ENCODE assay signal across 9 cellular contexts in genomic region chr2:38572167-38572566, GRCh38. TPM values are rescaled to one million over a fixed set of nuclear protein-coding genes. Genes with fewer than 3 reads are reported as not detected.
A peak's percentile ranks its signal among the peaks of the same experiment; 100 is the strongest.
DNase-seq lines count a peak whose midpoint lies in the region; ATAC-seq and TF ChIP-seq lines count a peak whose summit lies in the region.
"Had no signal": no experiment of that assay in that cellular context is flagged by ENCODE, and none has a peak within 500 bp of the region (broad histone marks: within the 10 kb centered on the region; RNA-seq: fewer than 3 reads in every experiment).

No MANE protein-coding gene starts in this region.

- no peaks in the 10 kb centered on the region for H3K9me3 Mint-ChIP-seq in activated CD4-positive, alpha-beta T cell treated with anti-CD3 and anti-CD28 coated beads, Interleukin-2, amount 10 ng/mL, durations not matched to agents 24 days and 14 days
- no peaks in the 10 kb centered on the region for H3K9me3 Mint-ChIP-seq in nephron progenitor cell

- H3K36me3 Mint-ChIP-seq in activated CD4-positive, alpha-beta T cell treated with anti-CD3 and anti-CD28 coated beads, Interleukin-2, amount 10 ng/mL, durations not matched to agents 24 days and 14 days (ENCODE audit: low read depth): peaks cover 62% of the 10 kb centered on the region
- peaks cover 45% of the 10 kb centered on the region for H3K36me3 Mint-ChIP-seq in nephron progenitor cell (ENCODE audit: low read depth)

- DNase-seq in activated T-cell treated with anti-CD3 and anti-CD28 coated beads for 4 hours (peak; percentile 32), fibroblast of peridontal ligament (ENCODE audit: extremely low read depth) (peak; percentile 70), nephron progenitor cell (no peak)
- DNase-seq in activated T-cell treated with anti-CD3 and anti-CD28 coated beads, Interleukin-2, amount 50 U/mL, for 48 hours: no peak
- DNase-seq in activated CD4-positive, alpha-beta T cell treated with anti-CD3 and anti-CD28 coated beads, Interleukin-2, amount 10 ng/mL, durations not matched to agents 24 days and 14 days: no peak
- DNase-seq in stimulated activated CD4-positive, alpha-beta T cell treated with anti-CD3 and anti-CD28 coated beads, Interleukin-4, amount 100 ng/mL, for 48 hours (ENCODE audit: low read depth in 2 of 2): peak; percentile 18 to 48

- H3K27ac Mint-ChIP-seq in activated CD4-positive, alpha-beta T cell treated with anti-CD3 and anti-CD28 coated beads, Interleukin-2, amount 10 ng/mL, durations not matched to agents 24 days and 14 days: peak overlapping the region; percentile 61
- no peak overlapping the region for H3K27ac Mint-ChIP-seq in nephron progenitor cell

- ATAC-seq in HG03469 (IDR thresholded peaks at IDR 0.05; ENCODE audit: unreplicated experiment): no peak
- ATAC-seq in HG02588 (IDR thresholded peaks at IDR 0.05; ENCODE audit: unreplicated experiment): no peak
- ATAC-seq: left lobe of liver had no signal

- TF ChIP-seq CTCF in nephron progenitor cell (IDR thresholded peaks at IDR 0.05): no peak

- intact Hi-C loops in activated CD4-positive, alpha-beta T cell treated with anti-CD3 and anti-CD28 coated beads, Interleukin-2, amount 10 ng/mL, durations not matched to agents 24 days and 14 days (cut with micrococcal nuclease): loop anchor here (1.0 kb wide), 1 partner anchor 10 kb away; no protein-coding TSS in a partner anchor

- peaks cover 26% of the 10 kb centered on the region for H3K4me1 Mint-ChIP-seq in activated CD4-positive, alpha-beta T cell treated with anti-CD3 and anti-CD28 coated beads, Interleukin-2, amount 10 ng/mL, durations not matched to agents 24 days and 14 days
- H3K4me1 Mint-ChIP-seq in nephron progenitor cell: no peaks in the 10 kb centered on the region

- peak overlapping the region; percentile 37 for H3K4me3 Mint-ChIP-seq in activated CD4-positive, alpha-beta T cell treated with anti-CD3 and anti-CD28 coated beads, Interleukin-2, amount 10 ng/mL, durations not matched to agents 24 days and 14 days
- H3K4me3 Mint-ChIP-seq in nephron progenitor cell: no peak overlapping the region

- no peaks in the 10 kb centered on the region for H3K27me3 Mint-ChIP-seq in activated CD4-positive, alpha-beta T cell treated with anti-CD3 and anti-CD28 coated beads, Interleukin-2, amount 10 ng/mL, durations not matched to agents 24 days and 14 days
- H3K27me3 Mint-ChIP-seq in nephron progenitor cell (ENCODE audit: low read depth, poor library complexity): no peaks in the 10 kb centered on the region

RNA-seq across cellular contexts. Expression of gene HNRNPLL, which starts 30.6 kb away (rescaled TPM):
- total RNA-seq in activated CD4-positive, alpha-beta T cell treated with anti-CD3 and anti-CD28 coated beads, Interleukin-2, amount 10 ng/mL, durations not matched to agents 24 days and 14 days: 75.8 and 80.3 TPM in 2 replicates

Comparison
In these comparisons a context has a peak if more than half of its experiments do, and no peak if none do; other contexts are left out.
1. DNase-seq: peak in activated T-cell treated with anti-CD3 and anti-CD28 coated beads for 4 hours (single experiment), fibroblast of peridontal ligament (single experiment) and stimulated activated CD4-positive, alpha-beta T cell treated with anti-CD3 and anti-CD28 coated beads, Interleukin-4, amount 100 ng/mL, for 48 hours (2 of 2); none in activated T-cell treated with anti-CD3 and anti-CD28 coated beads, Interleukin-2, amount 50 U/mL, for 48 hours (0 of 2), activated CD4-positive, alpha-beta T cell treated with anti-CD3 and anti-CD28 coated beads, Interleukin-2, amount 10 ng/mL, durations not matched to agents 24 days and 14 days (single experiment) and nephron progenitor cell (single experiment).